In the genomic region with DNA sequence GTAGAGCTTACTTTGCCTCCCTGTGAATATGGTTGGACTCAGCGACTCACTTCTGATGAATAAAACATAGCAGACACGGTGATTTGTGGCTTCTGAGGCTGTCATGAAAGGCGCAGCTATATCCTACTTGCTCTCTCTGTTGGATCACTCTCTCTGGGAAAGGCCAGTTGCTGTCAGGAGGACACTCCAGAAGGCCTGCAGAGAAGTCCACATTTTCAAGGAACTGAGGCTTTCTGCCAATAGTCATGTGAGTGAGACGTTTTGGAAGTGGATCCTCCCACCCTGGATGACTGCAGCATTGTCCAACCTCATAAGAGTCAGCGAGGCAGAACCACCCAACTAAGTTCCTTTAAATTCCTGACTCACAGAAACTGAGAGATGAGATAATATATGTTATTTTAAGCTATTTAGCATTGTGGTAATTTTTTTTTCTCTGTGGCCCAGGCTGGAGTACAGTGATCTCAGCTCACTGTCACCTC, we compare ENCODE assay signal across 9 cellular contexts.
DNase-seq lines count a peak whose midpoint lies in the region; ATAC-seq and TF ChIP-seq lines count a peak whose summit lies in the region.
"Had no signal": no experiment of that assay in that cellular context is flagged by ENCODE, and none has a peak within 500 bp of the region (broad histone marks: within the 10 kb centered on the region; RNA-seq: fewer than 3 reads in every experiment).

No MANE protein-coding gene starts in this region.

- peaks cover 7% of the 10 kb centered on the region for H3K4me1 Mint-ChIP-seq in stimulated activated naive CD8-positive, alpha-beta T cell treated with anti-CD3 and anti-CD28 coated beads, Interleukin-15, amount 100 ng/mL, for 72 hours

- H3F3A ChIP-seq in MM.1S (ENCODE audit: insufficient read depth, low read length), result no peaks in the 10 kb centered on the region

- no peaks in the 10 kb centered on the region for H3K9me2 ChIP-seq in MM.1S (replicated peaks; ENCODE audit: insufficient read depth, low read length)

- WGBS in thyroid gland, 2 donors, result 62 to 68% methylated on average over 5 of the region's 5 CpGs

- peak; percentile 22 for DNase-seq in activated T-cell treated with anti-CD3 and anti-CD28 coated beads for 48 hours (ENCODE audit: low read depth)
- no peak for DNase-seq in activated T-cell treated with anti-CD3 and anti-CD28 coated beads for 4 hours
- peak; percentile 34 for DNase-seq in MM.1S
- peak; percentile 62 to 84 for DNase-seq in foreskin keratinocyte
- DNase-seq in stimulated activated naive CD8-positive, alpha-beta T cell treated with anti-CD3 and anti-CD28 coated beads, Interleukin-15, amount 100 ng/mL, for 72 hours, result peak in 1 of 2 donors; percentile 32
- no peak for DNase-seq in KG1 (lab: John Stamatoyannopoulos, UW)
- no peak for DNase-seq in thyroid gland
- DNase-seq: DMS79 had no signal

- H3K27me3 ChIP-seq in MM.1S (replicated peaks; ENCODE audit: insufficient read depth, low read length) (no peaks in the 10 kb centered on the region), foreskin keratinocyte (no peaks in the 10 kb centered on the region), thyroid gland (no peaks in the 10 kb centered on the region)

- H3K9me3 ChIP-seq in MM.1S (replicated peaks; ENCODE audit: insufficient read depth, low read length), result no peaks in the 10 kb centered on the region
- no peaks in the 10 kb centered on the region for H3K9me3 ChIP-seq in thyroid gland

- H3K4me1 ChIP-seq in MM.1S (ENCODE audit: low read length) (peaks cover 16% of the 10 kb centered on the region), foreskin keratinocyte (no peaks in the 10 kb centered on the region), thyroid gland (no peaks in the 10 kb centered on the region)

- H3K79me2 ChIP-seq in MM.1S (ENCODE audit: low read length), result no peaks in the 10 kb centered on the region

- intact Hi-C loops in thyroid gland (cut with DNase I), result no loop called here

- TF ChIP-seq CTCF in MM.1S (IDR thresholded peaks at IDR 0.05; ENCODE audit: low read length) (no peak), foreskin keratinocyte (conservative IDR thresholded peaks at IDR 0.05) (no peak), thyroid gland (IDR thresholded peaks at IDR 0.05) (no peak)

- no peak overlapping the region for H3K4me3 Mint-ChIP-seq in stimulated activated naive CD8-positive, alpha-beta T cell treated with anti-CD3 and anti-CD28 coated beads, Interleukin-15, amount 100 ng/mL, for 72 hours

- 0 out of 2 replicates have a peak overlapping the region, but pooled peaks have one; percentile 7 for H3K4me3 ChIP-seq in MM.1S (ENCODE audit: low read length)
- no peak overlapping the region for H3K4me3 ChIP-seq in thyroid gland (replicated peaks in 1 of 3)

- no peak overlapping the region for H3K27ac ChIP-seq in MM.1S (ENCODE audit: low read length)
- no peak overlapping the region for H3K27ac ChIP-seq in foreskin keratinocyte
- H3K27ac ChIP-seq in thyroid gland, result no peak overlapping the region

- peak overlapping the region; percentile 54; the same call in 1 of the 2 replicates for H2AFZ ChIP-seq in MM.1S (ENCODE audit: low read length)

- H3K9me3 Mint-ChIP-seq in stimulated activated naive CD8-positive, alpha-beta T cell treated with anti-CD3 and anti-CD28 coated beads, Interleukin-15, amount 100 ng/mL, for 72 hours, result no peaks in the 10 kb centered on the region

- H3K27me3 Mint-ChIP-seq in stimulated activated naive CD8-positive, alpha-beta T cell treated with anti-CD3 and anti-CD28 coated beads, Interleukin-15, amount 100 ng/mL, for 72 hours, result no peaks in the 10 kb centered on the region

- H3K36me3 ChIP-seq in MM.1S (replicated peaks; ENCODE audit: insufficient read depth, low read length) (no peaks in the 10 kb centered on the region), thyroid gland (no peaks in the 10 kb centered on the region)

- H3K4me2 ChIP-seq in MM.1S (ENCODE audit: low read depth, low read length), result peak overlapping the region; percentile 33; the same call in 1 of the 2 replicates

- H4K20me1 ChIP-seq in MM.1S (ENCODE audit: insufficient read depth, low read length), result no peaks in the 10 kb centered on the region

- peak overlapping the region in 1 of 2 donors; percentile 38 for H3K27ac Mint-ChIP-seq in stimulated activated naive CD8-positive, alpha-beta T cell treated with anti-CD3 and anti-CD28 coated beads, Interleukin-15, amount 100 ng/mL, for 72 hours

- no peak overlapping the region for H3K9ac ChIP-seq in MM.1S (ENCODE audit: low read length)

- ATAC-seq in foreskin keratinocyte (peak; percentile 82), GM19023 (IDR thresholded peaks at IDR 0.05; ENCODE audit: unreplicated experiment) (no peak)
- ATAC-seq in stimulated activated naive CD8-positive, alpha-beta T cell treated with anti-CD3 and anti-CD28 coated beads, Interleukin-15, amount 100 ng/mL, for 72 hours, result peak; percentile 95

- TF ChIP-seq POLR2A in thyroid gland (IDR thresholded peaks at IDR 0.05), result no peak

Comparison
In these comparisons a context has a peak if more than half of its experiments do, and no peak if none do; other contexts are left out.
1. DNase-seq: peak in activated T-cell treated with anti-CD3 and anti-CD28 coated beads for 48 hours (single experiment), MM.1S (single experiment) and foreskin keratinocyte (2 of 2); none in activated T-cell treated with anti-CD3 and anti-CD28 coated beads for 4 hours (single experiment), KG1 (single experiment) and thyroid gland (0 of 2).